In genomic region chr10:125895130-125896087, GRCh38 we compare ENCODE assay signal across 8 cellular contexts. TPM values are rescaled to one million over a fixed set of nuclear protein-coding genes. Genes with fewer than 3 reads are reported as not detected.
DNase-seq lines count a peak whose midpoint lies in the region; ATAC-seq and TF ChIP-seq lines count a peak whose summit lies in the region.
"Not testable (repeated sequence)": the region's sequence is repeated elsewhere in the genome, so short reads cannot be mapped to it uniquely, and the experiment has no call there.

No MANE protein-coding gene starts in this region.

- not testable (repeated sequence) for H3K36me3 Mint-ChIP-seq in activated CD8-positive, alpha-beta T cell treated with anti-CD3 and anti-CD28 coated beads for 36 hours (ENCODE audit: low read depth); dendritic cell treated with granulocyte-macrophage colony-stimulating factor and Interleukin-4, amounts not matched to agents 40 ng/mL and 50 ng/mL, for 4 days (ENCODE audit: low read depth)

- H3K4me1 Mint-ChIP-seq in activated CD8-positive, alpha-beta T cell treated with anti-CD3 and anti-CD28 coated beads for 36 hours (ENCODE audit: low read depth): peaks cover 15% of the 10 kb centered on the region
- H3K4me1 Mint-ChIP-seq in dendritic cell treated with granulocyte-macrophage colony-stimulating factor and Interleukin-4, amounts not matched to agents 40 ng/mL and 50 ng/mL, for 4 days (ENCODE audit: low read depth): peaks cover 19% of the 10 kb centered on the region

- H3K27me3 Mint-ChIP-seq in activated CD8-positive, alpha-beta T cell treated with anti-CD3 and anti-CD28 coated beads for 36 hours; dendritic cell treated with granulocyte-macrophage colony-stimulating factor and Interleukin-4, amounts not matched to agents 40 ng/mL and 50 ng/mL, for 4 days: not testable (repeated sequence)

- CTCF ChIA-PET in activated CD8-positive, alpha-beta T cell treated with anti-CD3 and anti-CD28 coated beads for 36 hours (lab: Charles Lee): not testable (repeated sequence)

- peak; percentile 62 for ATAC-seq in GM18868 (IDR thresholded peaks at IDR 0.05; ENCODE audit: unreplicated experiment)
- ATAC-seq in HG02981 (IDR thresholded peaks at IDR 0.05; ENCODE audit: unreplicated experiment): peak; percentile 51
- ATAC-seq in activated CD8-positive, alpha-beta T cell treated with anti-CD3 and anti-CD28 coated beads for 36 hours: peak; percentile 70

- H3K4me3 ChIP-seq in skeletal muscle tissue (ENCODE audit: low read length in 3 of 3): peak overlapping the region; percentile 73 to 80 (median 76)

- DNase-seq in NCI-H460 (ENCODE audit: extremely low read depth, low read depth) (peak; percentile 23), kidney glomerular epithelial cell (lab: John Stamatoyannopoulos, UW) (peak; percentile 35)
- peak; percentile 69 for DNase-seq in activated CD8-positive, alpha-beta T cell treated with anti-CD3 and anti-CD28 coated beads for 36 hours

- peak overlapping the region; percentile 86 for H3K27ac Mint-ChIP-seq in activated CD8-positive, alpha-beta T cell treated with anti-CD3 and anti-CD28 coated beads for 36 hours
- peak overlapping the region; percentile 52 for H3K27ac Mint-ChIP-seq in dendritic cell treated with granulocyte-macrophage colony-stimulating factor and Interleukin-4, amounts not matched to agents 40 ng/mL and 50 ng/mL, for 4 days

- not testable (repeated sequence) for H3K27me3 ChIP-seq in skeletal muscle tissue (ENCODE audit: control insufficient read depth in 3 of 3, insufficient read depth in 3 of 3, low read length in 3 of 3)

- H3K4me1 ChIP-seq in skeletal muscle tissue (ENCODE audit: control insufficient read depth in 3 of 3, insufficient read depth in 3 of 3, low read length in 3 of 3): not testable (repeated sequence)

- TF ChIP-seq CTCF in 22Rv1 (IDR thresholded peaks at IDR 0.05); activated CD8-positive, alpha-beta T cell treated with anti-CD3 and anti-CD28 coated beads for 36 hours (IDR thresholded peaks at IDR 0.05): not testable (repeated sequence)

- H3K9ac ChIP-seq in skeletal muscle tissue (ENCODE audit: low read depth in 1 of 3, low read length in 3 of 3): peak overlapping the region; percentile 76 to 85 (median 81)

- not testable (repeated sequence) for H3K9me3 Mint-ChIP-seq in activated CD8-positive, alpha-beta T cell treated with anti-CD3 and anti-CD28 coated beads for 36 hours; dendritic cell treated with granulocyte-macrophage colony-stimulating factor and Interleukin-4, amounts not matched to agents 40 ng/mL and 50 ng/mL, for 4 days

- not testable (repeated sequence) for H3K36me3 ChIP-seq in skeletal muscle tissue (ENCODE audit: control insufficient read depth in 3 of 3, insufficient read depth in 3 of 3, low read length in 3 of 3)

- not testable (repeated sequence) for H3K9me3 ChIP-seq in skeletal muscle tissue (ENCODE audit: control insufficient read depth in 3 of 3, low read length in 3 of 3)

- H3K27ac ChIP-seq in 22Rv1 (peak overlapping the region; percentile 50), skeletal muscle tissue (ENCODE audit: low read depth, low read length) (peak overlapping the region; percentile 65)

- peak overlapping the region; percentile 91 for H3K4me3 Mint-ChIP-seq in activated CD8-positive, alpha-beta T cell treated with anti-CD3 and anti-CD28 coated beads for 36 hours
- H3K4me3 Mint-ChIP-seq in dendritic cell treated with granulocyte-macrophage colony-stimulating factor and Interleukin-4, amounts not matched to agents 40 ng/mL and 50 ng/mL, for 4 days: peak overlapping the region; percentile 77

- intact Hi-C loops in activated CD8-positive, alpha-beta T cell treated with anti-CD3 and anti-CD28 coated beads for 36 hours (cut with micrococcal nuclease): not testable (repeated sequence)
- intact Hi-C loops in dendritic cell treated with granulocyte-macrophage colony-stimulating factor and Interleukin-4, amounts not matched to agents 40 ng/mL and 50 ng/mL, for 4 days (cut with micrococcal nuclease): loop anchor here (5.0 kb wide), 1 partner anchor 178 kb away; the partner anchor contains the start of gene EDRF1

- POLR2A ChIA-PET in activated CD8-positive, alpha-beta T cell treated with anti-CD3 and anti-CD28 coated beads for 36 hours (lab: Charles Lee): not testable (repeated sequence)

RNA-seq across cellular contexts. Expression of gene FANK1, which starts 1.0 kb away (rescaled TPM):
- 0.20 and 0.63 TPM in 2 replicates for total RNA-seq in NCI-H460 (2014; rRNA removed; shearing (Covaris generic))
- 0.61 TPM in 1 of 2 replicates, not detected in the other for polyA plus RNA-seq in NCI-H460 (2014; cell fraction: nucleus; rRNA removed)
- total RNA-seq in activated CD8-positive, alpha-beta T cell treated with anti-CD3 and anti-CD28 coated beads for 36 hours: under 1 TPM; 0.45 to 0.58 TPM
- total RNA-seq in skeletal muscle tissue: not detected

RNA-seq across cellular contexts. Expression of gene DHX32, which starts 14.3 kb away (rescaled TPM):
- 37.7 and 43.4 TPM in 2 replicates for total RNA-seq in NCI-H460 (2014; rRNA removed; shearing (Covaris generic))
- 33.3 and 47.2 TPM in 2 replicates for polyA plus RNA-seq in NCI-H460 (2014; cell fraction: nucleus; rRNA removed)
- 10 to 100 TPM; 26.6 to 27.8 TPM for total RNA-seq in activated CD8-positive, alpha-beta T cell treated with anti-CD3 and anti-CD28 coated beads for 36 hours
- 21.9 TPM for total RNA-seq in skeletal muscle tissue

Comparison
In these comparisons a context has a peak if more than half of its experiments do, and no peak if none do; other contexts are left out.
1. Peak in every context shown above with its lines: DNase-seq, ATAC-seq, H3K4me3 ChIP-seq and H3K27ac ChIP-seq.